28 cellular contexts compared by ENCODE assay signal in the genomic region with DNA sequence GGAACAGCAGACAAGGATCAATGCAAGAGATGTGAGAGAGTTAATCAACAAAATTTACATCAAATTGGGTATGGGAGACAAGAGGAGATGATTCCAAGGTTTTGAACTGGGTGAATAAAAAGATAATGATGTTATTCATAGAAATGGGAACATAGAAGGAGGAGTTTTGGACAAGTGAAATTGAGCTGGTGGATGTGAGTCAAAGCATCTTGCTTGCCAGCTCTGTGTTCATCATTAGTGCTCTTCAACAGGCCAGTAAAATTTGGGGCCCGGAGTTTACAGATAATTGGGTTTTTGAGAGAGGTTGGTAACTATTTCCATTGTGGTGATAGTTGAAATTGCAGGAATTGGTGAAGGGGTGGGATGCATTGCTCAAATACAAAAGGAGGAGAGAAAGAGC.
"Had no signal": no experiment of that assay in that cellular context is flagged by ENCODE, and none has a peak within 500 bp of the region (broad histone marks: within the 10 kb centered on the region; RNA-seq: fewer than 3 reads in every experiment).

No MANE protein-coding gene starts in this region.

- H3K36me3 Mint-ChIP-seq: memory B cell; mesothelial cell of epicardium; naive B cell; natural killer cell treated with Interleukin-12 subunit alpha and Interleukin-12 subunit beta and Interleukin-15 and Interleukin-18, amount 100 ng/mL, for 72 hours; neural progenitor cell; stimulated activated effector memory CD8-positive, alpha-beta T cell treated with anti-CD3 and anti-CD28 coated beads, Interleukin-12 subunit alpha, Interleukin-12 subunit beta, amount 100 ng/mL, for 72 hours had no signal

- H3K9ac ChIP-seq: neural progenitor cell, parathyroid adenoma had no signal

- H3K79me2 ChIP-seq: parathyroid adenoma had no signal

- H2AFZ ChIP-seq: neural progenitor cell, parathyroid adenoma had no signal

- DNase-seq: colonic mucosa; effector CD8-positive, alpha-beta T cell; endodermal cell; foreskin melanocyte; left ventricle myocardium superior; lower lobe of right lung; mucosa of descending colon; naive B cell; stimulated activated CD4-positive, alpha-beta T cell treated with anti-CD3 and anti-CD28 coated beads, Interleukin-12 subunit alpha, Interleukin-12 subunit beta, amount 100 ng/mL, for 4 hours; stimulated activated CD4-positive, alpha-beta T cell treated with anti-CD3 and anti-CD28 coated beads, Interleukin-1b, Interleukin-23, amount 100 ng/mL, for 48 hours; stimulated activated CD4-positive, alpha-beta T cell treated with anti-CD3 and anti-CD28 coated beads, Interleukin-4, amount 100 ng/mL, for 24 hours; upper lobe of right lung; uterus had no signal

- H3K9me3 Mint-ChIP-seq: central memory CD8-positive, alpha-beta T cell; dendritic cell treated with granulocyte-macrophage colony-stimulating factor and Interleukin-4, amounts not matched to agents 40 ng/mL and 50 ng/mL, for 4 days; endodermal cell; memory B cell; mesothelial cell of epicardium; natural killer cell treated with Interleukin-12 subunit alpha and Interleukin-12 subunit beta and Interleukin-15 and Interleukin-18, amount 100 ng/mL, for 72 hours; neural progenitor cell; stimulated activated effector memory CD8-positive, alpha-beta T cell treated with anti-CD3 and anti-CD28 coated beads, Interleukin-12 subunit alpha, Interleukin-12 subunit beta, amount 100 ng/mL, for 72 hours; stimulated activated naive CD8-positive, alpha-beta T cell treated with anti-CD3 and anti-CD28 coated beads, Interleukin-15, Interleukin-2, amounts not matched to agents 100 ng/mL and 50 ng/mL, for 24 hours had no signal

- H3K27ac ChIP-seq: colonic mucosa, epithelial cell of prostate, esophagus muscularis mucosa, lower lobe of right lung, neural progenitor cell, parathyroid adenoma, tibial nerve, upper lobe of right lung, uterus had no signal

- H3K27me3 ChIP-seq: colonic mucosa, esophagus muscularis mucosa, neural progenitor cell, tibial nerve, upper lobe of right lung, uterus had no signal

- H3K36me3 ChIP-seq: colonic mucosa, esophagus muscularis mucosa, lower lobe of right lung, neural progenitor cell, thoracic aorta, tibial nerve, upper lobe of right lung, uterus had no signal

- H3K4me3 Mint-ChIP-seq: central memory CD8-positive, alpha-beta T cell; dendritic cell treated with granulocyte-macrophage colony-stimulating factor and Interleukin-4, amounts not matched to agents 40 ng/mL and 50 ng/mL, for 4 days; endodermal cell; memory B cell; mesothelial cell of epicardium; naive B cell; natural killer cell treated with Interleukin-12 subunit alpha and Interleukin-12 subunit beta and Interleukin-15 and Interleukin-18, amount 100 ng/mL, for 72 hours; neural progenitor cell; stimulated activated effector memory CD8-positive, alpha-beta T cell treated with anti-CD3 and anti-CD28 coated beads, Interleukin-12 subunit alpha, Interleukin-12 subunit beta, amount 100 ng/mL, for 72 hours; stimulated activated naive CD8-positive, alpha-beta T cell treated with anti-CD3 and anti-CD28 coated beads, Interleukin-15, Interleukin-2, amounts not matched to agents 100 ng/mL and 50 ng/mL, for 24 hours had no signal

- H3K27me3 Mint-ChIP-seq: dendritic cell treated with granulocyte-macrophage colony-stimulating factor and Interleukin-4, amounts not matched to agents 40 ng/mL and 50 ng/mL, for 4 days; progenitor cell of endocrine pancreas had no signal

- H3K4me1 ChIP-seq: colonic mucosa, lower lobe of right lung, neural progenitor cell, parathyroid adenoma, tibial nerve, upper lobe of right lung, uterus had no signal

- H3K4me2 ChIP-seq: neural progenitor cell, smooth muscle cell had no signal

- H3K4me1 Mint-ChIP-seq: central memory CD8-positive, alpha-beta T cell; memory B cell; naive B cell; stimulated activated effector memory CD8-positive, alpha-beta T cell treated with anti-CD3 and anti-CD28 coated beads, Interleukin-12 subunit alpha, Interleukin-12 subunit beta, amount 100 ng/mL, for 72 hours had no signal

- H3K4me3 ChIP-seq: colonic mucosa, esophagus muscularis mucosa, lower lobe of right lung, mucosa of descending colon, neural progenitor cell, smooth muscle cell, thoracic aorta, tibial nerve, upper lobe of right lung, uterus had no signal

- H3K9me3 ChIP-seq: colonic mucosa, esophagus muscularis mucosa, lower lobe of right lung, mucosa of descending colon, thoracic aorta, upper lobe of right lung, uterus had no signal

- H3K27ac Mint-ChIP-seq: dendritic cell treated with granulocyte-macrophage colony-stimulating factor and Interleukin-4, amounts not matched to agents 40 ng/mL and 50 ng/mL, for 4 days; endodermal cell; memory B cell; mesothelial cell of epicardium; natural killer cell treated with Interleukin-12 subunit alpha and Interleukin-12 subunit beta and Interleukin-15 and Interleukin-18, amount 100 ng/mL, for 72 hours; neural progenitor cell; progenitor cell of endocrine pancreas; stimulated activated effector memory CD8-positive, alpha-beta T cell treated with anti-CD3 and anti-CD28 coated beads, Interleukin-12 subunit alpha, Interleukin-12 subunit beta, amount 100 ng/mL, for 72 hours; stimulated activated naive CD8-positive, alpha-beta T cell treated with anti-CD3 and anti-CD28 coated beads, Interleukin-15, Interleukin-2, amounts not matched to agents 100 ng/mL and 50 ng/mL, for 24 hours had no signal
